In genomic region chr3:54771050-54771449, GRCh38 we compare ENCODE assay signal across 15 cellular contexts.
DNase-seq lines count a peak whose midpoint lies in the region; ATAC-seq and TF ChIP-seq lines count a peak whose summit lies in the region.
"Had no signal": no experiment of that assay in that cellular context is flagged by ENCODE, and none has a peak within 500 bp of the region (broad histone marks: within the 10 kb centered on the region; RNA-seq: fewer than 3 reads in every experiment).

No MANE protein-coding gene starts in this region.

- H3K4me2 ChIP-seq in neural progenitor cell: no peak overlapping the region
- H3K4me2 ChIP-seq: BLaER1 treated with 17β-estradiol and CSF1 and Interleukin-3, amounts not matched to agents 10 nM and 100 nM had no signal

- H4K20me1 ChIP-seq in neural progenitor cell (ENCODE audit: low read depth): no peaks in the 10 kb centered on the region
- H4K20me1 ChIP-seq: BLaER1 treated with 17β-estradiol and CSF1 and Interleukin-3, amounts not matched to agents 10 nM and 100 nM had no signal

- H3K79me2 ChIP-seq in neural progenitor cell (ENCODE audit: low read depth): no peaks in the 10 kb centered on the region

- WGBS in right cardiac atrium: 77% methylated on average over 2 of the region's 2 CpGs

- H3K9ac ChIP-seq in neural progenitor cell: no peak overlapping the region
- H3K9ac ChIP-seq: BLaER1 treated with 17β-estradiol and CSF1 and Interleukin-3, amounts not matched to agents 10 nM and 100 nM had no signal

- H3K27me3 ChIP-seq in neural progenitor cell (no peaks in the 10 kb centered on the region), right cardiac atrium (ENCODE audit: control insufficient read depth, insufficient read depth) (no peaks in the 10 kb centered on the region)
- H3K27me3 ChIP-seq in effector memory CD4-positive, alpha-beta T cell (replicated peaks; ENCODE audit: control insufficient read depth, insufficient read depth, low read length, poor library complexity, severe bottlenecking): no peaks in the 10 kb centered on the region
- H3K27me3 ChIP-seq: BLaER1 treated with 17β-estradiol and CSF1 and Interleukin-3, amounts not matched to agents 10 nM and 100 nM had no signal

- no peak for TF ChIP-seq CTCF in glutamatergic neuron (IDR thresholded peaks at IDR 0.05; ENCODE audit: partially characterized antibody, unreplicated experiment)
- no peak for TF ChIP-seq CTCF in neural progenitor cell (IDR thresholded peaks at IDR 0.05)

- H3K4me1 ChIP-seq in neural progenitor cell (peaks cover 16% of the 10 kb centered on the region), right cardiac atrium (ENCODE audit: control insufficient read depth, insufficient read depth, low read length) (no peaks in the 10 kb centered on the region)
- no peaks in the 10 kb centered on the region for H3K4me1 ChIP-seq in effector memory CD4-positive, alpha-beta T cell (ENCODE audit: control insufficient read depth, insufficient read depth, low read length, poor library complexity, severe bottlenecking)
- H3K4me1 ChIP-seq: BLaER1 treated with 17β-estradiol and CSF1 and Interleukin-3, amounts not matched to agents 10 nM and 100 nM had no signal

- no peak overlapping the region for H3K4me3 Mint-ChIP-seq in glutamatergic neuron (ENCODE audit: unreplicated experiment)
- no peak overlapping the region for H3K4me3 Mint-ChIP-seq in neural progenitor cell
- H3K4me3 Mint-ChIP-seq: CD4-positive, CD25-positive, alpha-beta regulatory T cell; HFFc6 had no signal

- H3F3A ChIP-seq in neural progenitor cell (ENCODE audit: low read depth): peaks cover 6% of the 10 kb centered on the region

- DNase-seq in NCI-H2227 (lab: John Stamatoyannopoulos, UW; ENCODE audit: unreplicated experiment) (peak; percentile 18), NCI-H2227 treated with DMSO at 0.1 percent for 48 hours (lab: John Stamatoyannopoulos, UW) (no peak), ELF-1 (ENCODE audit: low read depth, low spot score) (peak; percentile 74), glutamatergic neuron (no peak), neural progenitor cell (ENCODE audit: low spot score) (no peak), right cardiac atrium (no peak)
- DNase-seq in activated naive CD4-positive, alpha-beta T cell treated with anti-CD3 and anti-CD28 coated beads, Interleukin-2, amount 50 U/mL, for 16 hours: no peak
- DNase-seq in effector memory CD4-positive, alpha-beta T cell: no peak
- DNase-seq: 8988T; AML-193; CD4-positive, CD25-positive, alpha-beta regulatory T cell; DMS53; HCEC 1CT; HFFc6 had no signal

- H3K9me3 Mint-ChIP-seq in glutamatergic neuron (ENCODE audit: unreplicated experiment): peaks cover 7% of the 10 kb centered on the region
- peaks cover 7% of the 10 kb centered on the region for H3K9me3 Mint-ChIP-seq in neural progenitor cell
- H3K9me3 Mint-ChIP-seq: CD4-positive, CD25-positive, alpha-beta regulatory T cell had no signal

- ATAC-seq in right cardiac atrium: no peak

- H3K27ac Mint-ChIP-seq in glutamatergic neuron (ENCODE audit: unreplicated experiment): peak overlapping the region; percentile 19
- H3K27ac Mint-ChIP-seq in neural progenitor cell: no peak overlapping the region
- H3K27ac Mint-ChIP-seq: CD4-positive, CD25-positive, alpha-beta regulatory T cell; HFFc6 had no signal

- H3K4me1 Mint-ChIP-seq in glutamatergic neuron (ENCODE audit: low read depth, unreplicated experiment) (peaks cover 30% of the 10 kb centered on the region), neural progenitor cell (peaks cover 30% of the 10 kb centered on the region)
- H3K4me1 Mint-ChIP-seq: CD4-positive, CD25-positive, alpha-beta regulatory T cell had no signal

- H3K4me3 ChIP-seq in neural progenitor cell (no peak overlapping the region), right cardiac atrium (ENCODE audit: low read length) (no peak overlapping the region)
- no peak overlapping the region for H3K4me3 ChIP-seq in effector memory CD4-positive, alpha-beta T cell (ENCODE audit: insufficient read depth, low read depth, low read length, poor library complexity, severe bottlenecking)
- H3K4me3 ChIP-seq: BLaER1 treated with 17β-estradiol and CSF1 and Interleukin-3, amounts not matched to agents 10 nM and 100 nM had no signal

- H3K9me3 ChIP-seq in neural progenitor cell (ENCODE audit: low read depth) (no peaks in the 10 kb centered on the region), right cardiac atrium (ENCODE audit: control insufficient read depth, low read length) (no peaks in the 10 kb centered on the region)
- no peaks in the 10 kb centered on the region for H3K9me3 ChIP-seq in effector memory CD4-positive, alpha-beta T cell (ENCODE audit: control insufficient read depth, low read length)
- H3K9me3 ChIP-seq: BLaER1 treated with 17β-estradiol and CSF1 and Interleukin-3, amounts not matched to agents 10 nM and 100 nM had no signal

- H3K27me3 Mint-ChIP-seq in glutamatergic neuron (ENCODE audit: unreplicated experiment) (peaks cover 5% of the 10 kb centered on the region), neural progenitor cell (ENCODE audit: insufficient read depth, low read depth) (peaks cover 5% of the 10 kb centered on the region)
- H3K27me3 Mint-ChIP-seq: CD4-positive, CD25-positive, alpha-beta regulatory T cell had no signal

- H3K36me3 ChIP-seq in neural progenitor cell: no peaks in the 10 kb centered on the region
- H3K36me3 ChIP-seq in effector memory CD4-positive, alpha-beta T cell (ENCODE audit: control insufficient read depth, insufficient read depth, low read length): no peaks in the 10 kb centered on the region
- H3K36me3 ChIP-seq: BLaER1 treated with 17β-estradiol and CSF1 and Interleukin-3, amounts not matched to agents 10 nM and 100 nM had no signal

- H3K27ac ChIP-seq in neural progenitor cell: no peak overlapping the region
- H3K27ac ChIP-seq in right cardiac atrium (ENCODE audit: low read length): no peak overlapping the region
- no peak overlapping the region for H3K27ac ChIP-seq in effector memory CD4-positive, alpha-beta T cell (ENCODE audit: insufficient read depth, low read length, poor library complexity, severe bottlenecking)
- H3K27ac ChIP-seq: BLaER1 treated with 17β-estradiol and CSF1 and Interleukin-3, amounts not matched to agents 10 nM and 100 nM had no signal

- peak overlapping the region; percentile 2 for H2AFZ ChIP-seq in neural progenitor cell (replicated peaks)

- H3K36me3 Mint-ChIP-seq in glutamatergic neuron (ENCODE audit: unreplicated experiment): no peaks in the 10 kb centered on the region
- no peaks in the 10 kb centered on the region for H3K36me3 Mint-ChIP-seq in neural progenitor cell
- H3K36me3 Mint-ChIP-seq: CD4-positive, CD25-positive, alpha-beta regulatory T cell had no signal

- intact Hi-C loops in right cardiac atrium (cut with DNase I): no loop called here

Comparison
In these comparisons a context has a peak if more than half of its experiments do, and no peak if none do; other contexts are left out.
1. DNase-seq: peak in NCI-H2227 (single experiment) and ELF-1 (single experiment); none in NCI-H2227 treated with DMSO at 0.1 percent for 48 hours (single experiment), glutamatergic neuron (single experiment), neural progenitor cell (single experiment), activated naive CD4-positive, alpha-beta T cell treated with anti-CD3 and anti-CD28 coated beads, Interleukin-2, amount 50 U/mL, for 16 hours (single experiment), right cardiac atrium (0 of 3) and effector memory CD4-positive, alpha-beta T cell (0 of 3).